ENCODE assay signal across 14 cellular contexts in genomic region chr5:103346162-103346748, GRCh38.
DNase-seq lines count a peak whose midpoint lies in the region; ATAC-seq and TF ChIP-seq lines count a peak whose summit lies in the region.
"Had no signal": no experiment of that assay in that cellular context is flagged by ENCODE, and none has a peak within 500 bp of the region (broad histone marks: within the 10 kb centered on the region; RNA-seq: fewer than 3 reads in every experiment).

No MANE protein-coding gene starts in this region.

- no peaks in the 10 kb centered on the region for H4K20me1 ChIP-seq in hepatocyte (ENCODE audit: insufficient read depth, poor library complexity, severe bottlenecking)

- H3K9me2 ChIP-seq in hepatocyte (replicated peaks; ENCODE audit: insufficient read depth) = no peaks in the 10 kb centered on the region

- H3K4me1 ChIP-seq in HUES48 (ENCODE audit: control insufficient read depth, insufficient read depth, low read length) (peaks cover 21% of the 10 kb centered on the region), hepatocyte (ENCODE audit: insufficient read depth) (peaks cover 14% of the 10 kb centered on the region), thyroid gland (no peaks in the 10 kb centered on the region)

- peak overlapping the region; percentile 56 for H3K27ac ChIP-seq in HUES48 (ENCODE audit: low read depth, low read length)
- peak overlapping the region; percentile 77 for H3K27ac ChIP-seq in hepatocyte
- H3K27ac ChIP-seq in thyroid gland = no peak overlapping the region

- peak overlapping the region; percentile 16 for H2AFZ ChIP-seq in hepatocyte

- no peak for TF ChIP-seq POLR2A in thyroid gland (IDR thresholded peaks at IDR 0.05)

- H3K9ac ChIP-seq in HUES48 (ENCODE audit: low read depth, low read length) = no peak overlapping the region

- H3K4me2 ChIP-seq in hepatocyte = peak overlapping the region; percentile 50

- H3K9me3 ChIP-seq in HUES48 (ENCODE audit: control insufficient read depth, insufficient read depth, low read length) (no peaks in the 10 kb centered on the region), hepatocyte (ENCODE audit: low read depth) (no peaks in the 10 kb centered on the region), thyroid gland (no peaks in the 10 kb centered on the region)

- no peaks in the 10 kb centered on the region for H3K79me2 ChIP-seq in hepatocyte

- TF ChIP-seq CTCF in hepatocyte (IDR thresholded peaks at IDR 0.05; ENCODE audit: poor library complexity) (no peak), thyroid gland (IDR thresholded peaks at IDR 0.05) (no peak)

- DNase-seq in hepatocyte (ENCODE audit: low spot score) (peak; percentile 17), kidney tubule cell (ENCODE audit: low spot score) (peak; percentile 8), thyroid gland (peak; percentile 31 to 32), T-helper 9 cell (no peak)
- DNase-seq in activated CD4-positive, alpha-beta T cell treated with anti-CD3 and anti-CD28 coated beads, Interleukin-2, amount 50 U/mL, for 1 hour = no peak
- DNase-seq: ACHN; CD4-positive, CD25-positive, alpha-beta regulatory T cell; DMS53; NCI-H1417; NCI-H2029 treated with DMSO at 0.1 percent for 48 hours; NCI-H345; PC-3 had no signal

- 0 out of 2 replicates have a peak overlapping the region, but pooled peaks have one; percentile 22 for H3K4me3 ChIP-seq in HUES48 (ENCODE audit: low read depth, low read length)
- H3K4me3 ChIP-seq in hepatocyte = no peak overlapping the region
- no peak overlapping the region for H3K4me3 ChIP-seq in thyroid gland (replicated peaks in 1 of 3)

- 42% methylated on average over 11 of the region's 11 CpGs for WGBS in hepatocyte (ENCODE audit: low lambda C conversion rate, missing lambda C conversion rate)
- 52 to 54% methylated on average over 11 of the region's 11 CpGs for WGBS in thyroid gland, 2 donors

- ATAC-seq in GM21619 (IDR thresholded peaks at IDR 0.05; ENCODE audit: unreplicated experiment) = no peak
- ATAC-seq: PC-3 had no signal

- no peaks in the 10 kb centered on the region for H3K27me3 ChIP-seq in HUES48 (ENCODE audit: control insufficient read depth, insufficient read depth, low read length)
- H3K27me3 ChIP-seq in hepatocyte = no peaks in the 10 kb centered on the region
- H3K27me3 ChIP-seq in thyroid gland = no peaks in the 10 kb centered on the region

- intact Hi-C loops in thyroid gland (cut with DNase I) = no loop called here

- H3K36me3 ChIP-seq in HUES48 (ENCODE audit: control insufficient read depth, insufficient read depth, low read length) = no peaks in the 10 kb centered on the region
- H3K36me3 ChIP-seq in hepatocyte (replicated peaks; ENCODE audit: insufficient read depth, low read depth) = no peaks in the 10 kb centered on the region
- H3K36me3 ChIP-seq in thyroid gland = no peaks in the 10 kb centered on the region

Comparison
In these comparisons a context has a peak if more than half of its experiments do, and no peak if none do; other contexts are left out.
1. H3K27ac ChIP-seq: peak in HUES48 (single experiment) and hepatocyte (single experiment); none in thyroid gland (0 of 3).
2. DNase-seq: peak in hepatocyte (single experiment), kidney tubule cell (single experiment) and thyroid gland (2 of 2); none in activated CD4-positive, alpha-beta T cell treated with anti-CD3 and anti-CD28 coated beads, Interleukin-2, amount 50 U/mL, for 1 hour (single experiment) and T-helper 9 cell (single experiment).